Comparison of ENCODE assay signal across 7 cellular contexts in the genomic region with DNA sequence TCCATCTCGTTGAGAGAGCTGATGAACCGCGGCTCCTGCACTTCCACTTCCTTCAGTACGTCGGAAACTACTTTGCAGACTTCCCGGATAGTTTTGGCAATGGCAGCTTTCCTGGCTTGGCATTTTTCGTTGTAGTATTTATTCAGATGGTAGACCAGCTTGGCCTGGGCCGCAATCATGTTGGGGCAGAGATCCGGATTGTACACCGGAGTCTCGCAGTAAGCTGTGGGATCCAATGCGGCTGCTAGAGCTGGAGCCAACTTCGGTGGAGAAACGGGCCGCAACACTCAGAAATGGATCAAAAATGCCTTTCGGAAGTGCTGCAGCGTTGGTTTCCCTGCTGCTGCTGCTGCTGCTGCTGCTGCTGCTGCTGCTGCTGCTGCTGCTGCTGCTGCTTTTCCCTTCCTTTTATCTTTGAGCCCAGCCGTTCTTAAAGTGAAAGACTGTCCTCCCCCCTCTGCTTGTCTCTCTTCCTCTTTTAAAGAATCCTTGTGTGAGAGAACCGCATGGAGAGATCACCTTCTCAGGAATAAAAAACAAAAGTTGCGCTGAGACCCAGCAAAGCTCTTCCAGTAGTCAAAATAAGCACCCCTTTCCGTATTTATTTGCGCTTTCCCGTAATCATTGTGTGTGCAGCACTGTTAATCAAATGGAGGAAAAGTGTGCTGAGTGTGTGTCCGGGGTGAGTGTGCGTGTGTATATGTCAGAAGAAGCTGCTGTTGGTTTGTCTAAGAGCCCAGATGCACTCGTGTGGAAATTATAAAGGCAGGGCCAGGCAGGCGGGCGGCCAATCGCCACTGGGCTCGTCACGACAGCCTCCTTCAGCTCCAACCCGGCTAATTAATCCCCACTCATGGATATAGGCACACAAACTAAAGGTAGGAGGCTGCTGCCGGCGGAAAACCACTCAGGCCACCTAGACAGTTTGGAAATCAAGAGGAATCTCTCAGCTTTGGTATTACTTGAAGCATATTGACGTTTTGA. TPM values are rescaled to one million over a fixed set of nuclear protein-coding genes. Genes with fewer than 3 reads are reported as not detected.
DNase-seq lines count a peak whose midpoint lies in the region; ATAC-seq, FAIRE-seq and TF ChIP-seq lines count a peak whose summit lies in the region.

TSS of gene MAB21L1 (minus strand) at position 730 of the 984 bp plus-strand sequence. CDS start at position 179, 551 bp downstream.

- peak within 1 kb of the TSS; percentile 82 to 91 for H3K4me3 Mint-ChIP-seq in stimulated activated naive B cell treated with anti-CD40 and anti-IgM and Interleukin-4, amounts not matched to agents 10 μg/mL and 1 μg/mL and 100 μg/mL, for 72 hours

- no peak within 1 kb of the TSS for H3K9ac ChIP-seq in kidney (ENCODE audit: low read length in 2 of 2)

- H3K27ac Mint-ChIP-seq in stimulated activated naive B cell treated with anti-CD40 and anti-IgM and Interleukin-4, amounts not matched to agents 10 μg/mL and 1 μg/mL and 100 μg/mL, for 72 hours, result peak within 1 kb of the TSS; percentile 83

- H3K9me3 ChIP-seq in kidney (ENCODE audit: control insufficient read depth in 1 of 2, low read length in 2 of 2), result peaks cover 0 to 6% of the 10 kb centered on the region in 2 donors

- peaks cover 49 to 64% of the 10 kb centered on the region in 2 donors for H3K27me3 Mint-ChIP-seq in stimulated activated naive B cell treated with anti-CD40 and anti-IgM and Interleukin-4, amounts not matched to agents 10 μg/mL and 1 μg/mL and 100 μg/mL, for 72 hours

- H3K9me3 Mint-ChIP-seq in stimulated activated naive B cell treated with anti-CD40 and anti-IgM and Interleukin-4, amounts not matched to agents 10 μg/mL and 1 μg/mL and 100 μg/mL, for 72 hours, result no peaks in the 10 kb centered on the region

- peak within 1 kb of the TSS in 1 of 2 donors; percentile 9 for H3K27ac ChIP-seq in kidney (ENCODE audit: low read depth in 2 of 2, low read length in 2 of 2)

- H3K4me1 Mint-ChIP-seq in stimulated activated naive B cell treated with anti-CD40 and anti-IgM and Interleukin-4, amounts not matched to agents 10 μg/mL and 1 μg/mL and 100 μg/mL, for 72 hours, result peaks cover 23 to 44% of the 10 kb centered on the region in 2 donors

- FAIRE-seq in kidney (lab: Jason Lieb, UNC), result no peak

- peak within 1 kb of the TSS; percentile 59 to 61 for H3K4me3 ChIP-seq in kidney (ENCODE audit: low read length in 2 of 2)

- no peaks in the 10 kb centered on the region for H3K4me1 ChIP-seq in kidney (ENCODE audit: control insufficient read depth in 1 of 2, insufficient read depth in 1 of 2, low read depth in 1 of 2, low read length in 2 of 2)

- H3K36me3 ChIP-seq in kidney (ENCODE audit: control insufficient read depth in 1 of 2, insufficient read depth in 2 of 2, low read length in 2 of 2), result no peaks in the 10 kb centered on the region

- TF ChIP-seq CTCF in kidney (IDR thresholded peaks at IDR 0.05; ENCODE audit: borderline replicate concordance, extremely low read depth, insufficient read depth), result no peak

- peaks cover 5 to 20% of the 10 kb centered on the region in 2 donors for H3K36me3 Mint-ChIP-seq in stimulated activated naive B cell treated with anti-CD40 and anti-IgM and Interleukin-4, amounts not matched to agents 10 μg/mL and 1 μg/mL and 100 μg/mL, for 72 hours

- DNase-seq in NCI-H524 (lab: John Stamatoyannopoulos, UW) (peak; percentile 63 to 89), cerebellar cortex (ENCODE audit: low spot score) (peak; percentile 98), kidney (peak; percentile 50), NCI-H2107 (lab: John Stamatoyannopoulos, UW) (no peak)
- DNase-seq in stimulated activated naive B cell treated with anti-CD40 and anti-IgM and Interleukin-4, amounts not matched to agents 10 μg/mL and 1 μg/mL and 100 μg/mL, for 72 hours, result no peak

- intact Hi-C loops in kidney (cut with DNase I), result no loop called here

- ATAC-seq in GM19463 (IDR thresholded peaks at IDR 0.05; ENCODE audit: unreplicated experiment) (peak; percentile 34), HG03139 (IDR thresholded peaks at IDR 0.05; ENCODE audit: unreplicated experiment) (no peak)
- peak; percentile 68 to 77 for ATAC-seq in stimulated activated naive B cell treated with anti-CD40 and anti-IgM and Interleukin-4, amounts not matched to agents 10 μg/mL and 1 μg/mL and 100 μg/mL, for 72 hours (replicated peaks)

RNA-seq across cellular contexts. Expression of gene MAB21L1, which starts in this region (rescaled TPM):
- total RNA-seq in kidney, result 0.47 TPM
- 0.17 TPM for polyA plus RNA-seq in kidney (ENCODE audit: insufficient read depth, low read depth, low replicate concordance)

Comparison
In these comparisons a context has a peak if more than half of its experiments do, and no peak if none do; other contexts are left out.
1. Peak in DNase-seq and H3K4me3 ChIP-seq in kidney; RNA of the gene not detected or under 1 TPM.
2. DNase-seq: peak in NCI-H524 (2 of 2) and cerebellar cortex (single experiment); none in stimulated activated naive B cell treated with anti-CD40 and anti-IgM and Interleukin-4, amounts not matched to agents 10 μg/mL and 1 μg/mL and 100 μg/mL, for 72 hours (single experiment) and NCI-H2107 (single experiment).